1 cellular context compared by ENCODE assay signal in genomic region chr14:50116221-50116956, GRCh38.
A peak's percentile ranks its signal among the peaks of the same experiment; 100 is the strongest.
TF ChIP-seq lines count a peak whose summit lies in the region.

VCPKMT (minus strand) TSS chr14:50116572; CDS start chr14:50116552, 20 bp downstream.

TF ChIP-seq in A549, 52 proteins besides CTCF, POLR2A, EP300 and RAD21 (continued from another document):
- no peak for TF ChIP-seq ELK1 (IDR thresholded peaks at IDR 0.05; ENCODE audit: low read depth, low read length)
- no peak for TF ChIP-seq RNF2 (IDR thresholded peaks at IDR 0.05; ENCODE audit: borderline replicate concordance, low read depth)
- peak; percentile 75; the same call in 1 of the 2 replicates for TF ChIP-seq MYC (IDR thresholded peaks at IDR 0.05; ENCODE audit: borderline replicate concordance, low read length)
- TF ChIP-seq MAZ (IDR thresholded peaks at IDR 0.05; ENCODE audit: borderline replicate concordance, low read depth, low read length) = 0 out of 2 replicates have a peak, but pooled peaks have one; percentile 70
